ENCODE assay signal across 18 cellular contexts in genomic region chr7:151075662-151075971, GRCh38. TPM values are rescaled to one million over a fixed set of nuclear protein-coding genes. Genes with fewer than 3 reads are reported as not detected.
DNase-seq lines count a peak whose midpoint lies in the region; ATAC-seq and TF ChIP-seq lines count a peak whose summit lies in the region.
"Had no signal": no experiment of that assay in that cellular context is flagged by ENCODE, and none has a peak within 500 bp of the region (broad histone marks: within the 10 kb centered on the region; RNA-seq: fewer than 3 reads in every experiment).

No MANE protein-coding gene starts in this region.

- 92% methylated on average over 4 of the region's 7 CpGs; no CpG with 5 or more reads in 1 of the 2 experiments for whole genome bisulfite sequencing in IMR-90 (ENCODE audit: extremely low coverage in 2 of 2, insufficient read length in 1 of 2), 2 experiments
- WGBS in mammary epithelial cell (ENCODE audit: low coverage, missing lambda C conversion rate): 96% methylated on average over 4 of the region's 7 CpGs
- no CpG with 5 or more reads among the region's 7 CpGs for WGBS in neuronal stem cell (ENCODE audit: extremely low coverage in 2 of 2, insufficient read length in 2 of 2, insufficient replicate concordance in 1 of 2), 2 donors

- H3K27ac ChIP-seq in IMR-90 (ENCODE audit: insufficient read depth, low read length) (no peak overlapping the region), mammary epithelial cell (ENCODE audit: insufficient read depth, low read depth, low read length) (no peak overlapping the region), neuronal stem cell (replicated peaks; ENCODE audit: low read length) (no peak overlapping the region)
- H3K27ac ChIP-seq: KMS-11 had no signal

- DNase-seq in Caco-2: peak in 1 of 2 experiments; percentile 38
- no peak for DNase-seq in IMR-90
- DNase-seq in mammary epithelial cell: no peak
- DNase-seq in neuronal stem cell (ENCODE audit: low spot score): no peak
- DNase-seq in T-helper 2 cell treated with Interferon-gamma antibody and Interleukin-4, amounts not matched to agents 5 μg/mL and 100 μg/mL, for 36 hours (ENCODE audit: low spot score): no peak
- DNase-seq in GM03348 (ENCODE audit: low spot score): no peak
- DNase-seq: ACHN; C1 segment of cervical spinal cord; CD8-positive, alpha-beta memory T cell; DMS79 treated with DMSO at 0.1 percent for 48 hours; NCI-H1417; NCI-H187; NCI-H2107; NCI-H510A; NCI-H82 had no signal

- H4K5ac ChIP-seq in IMR-90 (ENCODE audit: low read depth, low read length): no peak overlapping the region

- intact Hi-C loops in Caco-2 (cut with micrococcal nuclease; ENCODE audit: unreplicated experiment) (no loop called here), IMR-90 (cut with micrococcal nuclease) (no loop called here), mammary epithelial cell (cut with micrococcal nuclease) (no loop called here)

- H3K4me1 ChIP-seq in Caco-2 (0 out of 2 replicates have a peak, but pooled peaks cover 5% of the 10 kb centered on the region), IMR-90 (ENCODE audit: control insufficient read depth, insufficient read depth, low read length) (peaks cover 8% of the 10 kb centered on the region), mammary epithelial cell (ENCODE audit: insufficient read depth, low read length) (peaks cover 11% of the 10 kb centered on the region), neuronal stem cell (ENCODE audit: control insufficient read depth in 2 of 2, insufficient read depth in 1 of 2, low read depth in 1 of 2, low read length in 2 of 2) (peaks cover 12 to 14% of the 10 kb centered on the region in 2 donors)

- no peaks in the 10 kb centered on the region for H3K9me3 Mint-ChIP-seq in Caco-2 (ENCODE audit: unreplicated experiment)
- no peaks in the 10 kb centered on the region for H3K9me3 Mint-ChIP-seq in T-helper 2 cell treated with Interferon-gamma antibody and Interleukin-4, amounts not matched to agents 5 μg/mL and 100 μg/mL, for 36 hours
- H3K9me3 Mint-ChIP-seq: CD8-positive, alpha-beta memory T cell had no signal

- TF ChIP-seq POLR2A in IMR-90 (IDR thresholded peaks at IDR 0.05; ENCODE audit: low read depth, low read length): no peak

- no peak overlapping the region for H3K4me3 ChIP-seq in Caco-2 (ENCODE audit: low read depth, low read length)
- no peak overlapping the region for H3K4me3 ChIP-seq in IMR-90 (ENCODE audit: insufficient read depth, low read depth, low read length)
- H3K4me3 ChIP-seq in mammary epithelial cell (replicated peaks in 1 of 3; ENCODE audit: insufficient read depth in 1 of 3, low read depth in 2 of 3, low read length in 3 of 3): no peak overlapping the region
- peak overlapping the region in 1 of 2 donors; percentile 32 for H3K4me3 ChIP-seq in neuronal stem cell (ENCODE audit: low read length in 2 of 2)

- H3K18ac ChIP-seq in IMR-90 (ENCODE audit: low read depth, low read length) (no peak overlapping the region), neuronal stem cell (ENCODE audit: low read length) (no peak overlapping the region)

- H3K36me3 Mint-ChIP-seq in Caco-2 (ENCODE audit: insufficient read depth, unreplicated experiment): peaks cover 93% of the 10 kb centered on the region
- peaks cover 21% of the 10 kb centered on the region for H3K36me3 Mint-ChIP-seq in T-helper 2 cell treated with Interferon-gamma antibody and Interleukin-4, amounts not matched to agents 5 μg/mL and 100 μg/mL, for 36 hours (ENCODE audit: low read depth)

- ATAC-seq in IMR-90 (ENCODE audit: low read depth): no peak
- ATAC-seq in HG02852 (IDR thresholded peaks at IDR 0.05; ENCODE audit: unreplicated experiment): no peak
- ATAC-seq: HepG2 had no signal

- H3K4me2 ChIP-seq in IMR-90 (ENCODE audit: low read depth, low read length): no peak overlapping the region
- H3K4me2 ChIP-seq in mammary epithelial cell (ENCODE audit: insufficient read depth, low read depth, low read length): no peak overlapping the region
- H3K4me2 ChIP-seq in neuronal stem cell (ENCODE audit: insufficient read depth, low read length, poor library complexity, severe bottlenecking): peak overlapping the region; percentile 11
- H3K4me2 ChIP-seq: KMS-11 had no signal

- H3K4ac ChIP-seq in IMR-90 (ENCODE audit: low read depth, low read length) (no peak overlapping the region), neuronal stem cell (ENCODE audit: low read length) (no peak overlapping the region)

- H3K56ac ChIP-seq in IMR-90 (ENCODE audit: extremely low read depth, insufficient read depth, low read length): no peak overlapping the region

- no peak overlapping the region for H3K4me3 Mint-ChIP-seq in Caco-2 (ENCODE audit: unreplicated experiment)
- H3K4me3 Mint-ChIP-seq in T-helper 2 cell treated with Interferon-gamma antibody and Interleukin-4, amounts not matched to agents 5 μg/mL and 100 μg/mL, for 36 hours: no peak overlapping the region

- no peak for TF ChIP-seq RAD21 in IMR-90 (IDR thresholded peaks at IDR 0.05; ENCODE audit: low read length)

- H2BK20ac ChIP-seq in IMR-90 (ENCODE audit: low read depth, low read length): no peak overlapping the region

- no peaks in the 10 kb centered on the region for H3K9me1 ChIP-seq in IMR-90 (ENCODE audit: insufficient read depth, low read length)

- H3K14ac ChIP-seq in IMR-90 (replicated peaks; ENCODE audit: low read depth, low read length) (no peak overlapping the region), neuronal stem cell (ENCODE audit: low read length) (no peak overlapping the region)

- in situ Hi-C loops in IMR-90 (cut with MboI; ENCODE audit: low sequenced_read_pairs): no loop called here
- in situ Hi-C loops in mammary epithelial cell (cut with MboI; ENCODE audit: low sequenced_read_pairs in 2 of 2): no loop called here

- H4K91ac ChIP-seq in IMR-90 (ENCODE audit: insufficient read depth, low read depth, low read length) (no peak overlapping the region), neuronal stem cell (ENCODE audit: low read depth, low read length, poor library complexity) (no peak overlapping the region)

- no peaks in the 10 kb centered on the region for H3K27me3 Mint-ChIP-seq in Caco-2 (ENCODE audit: insufficient read depth, unreplicated experiment)
- no peaks in the 10 kb centered on the region for H3K27me3 Mint-ChIP-seq in T-helper 2 cell treated with Interferon-gamma antibody and Interleukin-4, amounts not matched to agents 5 μg/mL and 100 μg/mL, for 36 hours (ENCODE audit: low read depth)

- no peak overlapping the region for H2BK5ac ChIP-seq in IMR-90 (ENCODE audit: low read depth, low read length, poor library complexity, severe bottlenecking)
- H2BK5ac ChIP-seq in neuronal stem cell (ENCODE audit: low read length): peak overlapping the region; percentile 53

- peak overlapping the region; percentile 37 for H2AK9ac ChIP-seq in IMR-90 (replicated peaks; ENCODE audit: low read depth, low read length, poor library complexity)

- H2AFZ ChIP-seq in IMR-90 (replicated peaks; ENCODE audit: low read length, poor library complexity) (no peak overlapping the region), mammary epithelial cell (ENCODE audit: low read depth, low read length) (no peak overlapping the region), neuronal stem cell (ENCODE audit: low read length) (no peak overlapping the region)

- H3K9ac ChIP-seq in IMR-90 (ENCODE audit: low read depth, low read length): no peak overlapping the region
- no peak overlapping the region for H3K9ac ChIP-seq in mammary epithelial cell (ENCODE audit: insufficient read depth, low read length)
- no peak overlapping the region for H3K9ac ChIP-seq in neuronal stem cell (ENCODE audit: low read depth, low read length, poor library complexity)
- H3K9ac ChIP-seq: KMS-11 had no signal

- H2BK120ac ChIP-seq in IMR-90 (ENCODE audit: low read depth, low read length) (no peak overlapping the region), neuronal stem cell (ENCODE audit: low read depth, low read length) (no peak overlapping the region)

- no peaks in the 10 kb centered on the region for H3K9me3 ChIP-seq in Caco-2
- no peaks in the 10 kb centered on the region for H3K9me3 ChIP-seq in IMR-90 (ENCODE audit: control insufficient read depth, insufficient read depth, low read length)
- H3K9me3 ChIP-seq in mammary epithelial cell (replicated peaks; ENCODE audit: insufficient read depth, low read length): no peaks in the 10 kb centered on the region
- peaks cover 0 to 3% of the 10 kb centered on the region in 2 donors for H3K9me3 ChIP-seq in neuronal stem cell (replicated peaks in 1 of 2; ENCODE audit: control insufficient read depth in 2 of 2, insufficient read depth in 1 of 2, low read depth in 1 of 2, low read length in 2 of 2)

- no peak for TF ChIP-seq CTCF in Caco-2 (IDR thresholded peaks at IDR 0.05; ENCODE audit: insufficient read depth in 1 of 2, low read depth in 1 of 2, low read length in 1 of 2, severe bottlenecking in 1 of 2, unreplicated experiment in 1 of 2)
- TF ChIP-seq CTCF in IMR-90 (conservative IDR thresholded peaks at IDR 0.05; ENCODE audit: low read depth, low read length): no peak
- no peak for TF ChIP-seq CTCF in mammary epithelial cell (conservative IDR thresholded peaks at IDR 0.05 in 1 of 2, IDR thresholded peaks at IDR 0.05 in 1 of 2; ENCODE audit: extremely low read depth in 1 of 2, insufficient read depth in 1 of 2, low read depth in 1 of 2, low read length in 2 of 2)

- BruUV-seq in Caco-2 (replicated peaks; lab: Mats Ljungman, UMichigan) (no TSS peak), IMR-90 (replicated peaks; lab: Mats Ljungman, UMichigan) (no TSS peak), mammary epithelial cell (replicated peaks; lab: Mats Ljungman, UMichigan) (TSS peak; percentile 33)

- no peaks in the 10 kb centered on the region for H3K27me3 ChIP-seq in Caco-2 (replicated peaks; ENCODE audit: control insufficient read depth, insufficient read depth, low read length)
- H3K27me3 ChIP-seq in IMR-90 (ENCODE audit: control insufficient read depth, insufficient read depth, low read length): no peaks in the 10 kb centered on the region
- H3K27me3 ChIP-seq in mammary epithelial cell (ENCODE audit: insufficient read depth, low read length): no peaks in the 10 kb centered on the region
- no peaks in the 10 kb centered on the region for H3K27me3 ChIP-seq in neuronal stem cell (ENCODE audit: control insufficient read depth in 3 of 3, insufficient read depth in 3 of 3, low read depth in 1 of 3, low read length in 3 of 3)

- POLR2A ChIA-PET in Caco-2 (lab: Charles Lee) (interaction anchor here (0.5 kb wide), 1 partner anchor 302 kb away, joined by 3 read pairs; no protein-coding TSS in a partner anchor), IMR-90 (lab: Charles Lee; ENCODE audit: unreplicated experiment) (no interaction called here)

- H3K79me2 ChIP-seq in mammary epithelial cell (ENCODE audit: insufficient read depth, low read length): peaks cover 25% of the 10 kb centered on the region

- H3K36me3 ChIP-seq in Caco-2 (ENCODE audit: control insufficient read depth, insufficient read depth, low read length): no peaks in the 10 kb centered on the region
- H3K36me3 ChIP-seq in IMR-90 (ENCODE audit: control insufficient read depth, insufficient read depth, low read length): peaks cover 66% of the 10 kb centered on the region
- peaks cover 7% of the 10 kb centered on the region for H3K36me3 ChIP-seq in mammary epithelial cell (ENCODE audit: insufficient read depth, low read length)
- peaks cover 36 to 86% of the 10 kb centered on the region in 2 donors for H3K36me3 ChIP-seq in neuronal stem cell (replicated peaks in 1 of 2; ENCODE audit: control insufficient read depth in 2 of 2, insufficient read depth in 2 of 2, low read length in 2 of 2)

- H3K4me1 Mint-ChIP-seq in Caco-2 (ENCODE audit: low read depth, unreplicated experiment): no peaks in the 10 kb centered on the region
- peaks cover 12% of the 10 kb centered on the region for H3K4me1 Mint-ChIP-seq in T-helper 2 cell treated with Interferon-gamma antibody and Interleukin-4, amounts not matched to agents 5 μg/mL and 100 μg/mL, for 36 hours (ENCODE audit: low read depth)

- H4K8ac ChIP-seq in IMR-90 (ENCODE audit: low read depth in 2 of 2, low read length in 2 of 2) (no peak overlapping the region), neuronal stem cell (ENCODE audit: low read depth, low read length) (no peak overlapping the region)

- H2AK5ac ChIP-seq in IMR-90 (ENCODE audit: low read depth, low read length): no peak overlapping the region
- H2AK5ac ChIP-seq in neuronal stem cell (ENCODE audit: low read depth, low read length): no peak overlapping the region

- peak overlapping the region; percentile 51 for H3K27ac Mint-ChIP-seq in Caco-2 (ENCODE audit: unreplicated experiment)
- H3K27ac Mint-ChIP-seq in T-helper 2 cell treated with Interferon-gamma antibody and Interleukin-4, amounts not matched to agents 5 μg/mL and 100 μg/mL, for 36 hours: no peak overlapping the region

- H2BK12ac ChIP-seq in neuronal stem cell (ENCODE audit: low read length): no peak overlapping the region

- H4K20me1 ChIP-seq in IMR-90 (ENCODE audit: insufficient read depth, low read length) (peaks cover 22% of the 10 kb centered on the region), mammary epithelial cell (ENCODE audit: insufficient read depth, low read length) (no peaks in the 10 kb centered on the region)

- no peak overlapping the region for H2BK15ac ChIP-seq in IMR-90 (ENCODE audit: low read depth, low read length)
- no peak overlapping the region for H2BK15ac ChIP-seq in neuronal stem cell (ENCODE audit: low read length)

- dilution Hi-C loops in IMR-90 (cut with HindIII; ENCODE audit: low sequenced_read_pairs, unreplicated experiment) (no loop called here), mammary epithelial cell (cut with HindIII; ENCODE audit: low sequenced_read_pairs) (no loop called here)

- H3K23ac ChIP-seq in IMR-90 (ENCODE audit: low read depth, low read length) (no peak overlapping the region), neuronal stem cell (ENCODE audit: low read depth, low read length, poor library complexity) (peak overlapping the region; percentile 89)

- H3K79me1 ChIP-seq in IMR-90 (ENCODE audit: low read depth in 1 of 2, low read length in 2 of 2) (peaks cover 13 to 60% of the 10 kb centered on the region in 2 experiments; a peak in 3 of 4 replicates), neuronal stem cell (ENCODE audit: low read depth, low read length) (peaks cover 12% of the 10 kb centered on the region)

- CTCF ChIA-PET in Caco-2 (lab: Charles Lee) (no interaction called here), IMR-90 (lab: Yijun Ruan, JAX) (no interaction called here), mammary epithelial cell (lab: Charles Lee; ENCODE audit: low non-redundant PET) (no interaction called here)

RNA-seq across cellular contexts. Expression of gene FASTK, which starts 5.0 kb away (rescaled TPM):
- total RNA-seq in Caco-2 (2022) (114 and 119 TPM in 2 replicates), IMR-90 (2012; rRNA removed) (41.9 and 53.8 TPM in 2 replicates), mammary epithelial cell (10 to 100 TPM; 49.7 to 68.8 TPM)
- polyA plus RNA-seq in IMR-90 (2012; rRNA removed) (115 and 127 TPM in 2 replicates), mammary epithelial cell (52.4 TPM)
- 99.0 and 130 TPM in 2 replicates for polyA plus RNA-seq in IMR-90 (2012; cell fraction: cytosol; rRNA removed)
- polyA plus RNA-seq in IMR-90 (2012; cell fraction: nucleus; rRNA removed; ENCODE audit: low replicate concordance): 430 and 1,164 TPM in 2 replicates
- polyA minus RNA-seq in mammary epithelial cell: 51.5 TPM
- 40.4 TPM for polyA plus RNA-seq in neuronal stem cell (2013, experiment 1 of 2)
- polyA plus RNA-seq in neuronal stem cell (2013, experiment 2 of 2): 40.8 TPM

RNA-seq across cellular contexts. Expression of gene TMUB1, which starts 7.7 kb away (rescaled TPM):
- total RNA-seq in Caco-2 (2022) (68.1 and 75.0 TPM in 2 replicates), IMR-90 (2012; rRNA removed) (6.8 and 7.8 TPM in 2 replicates), mammary epithelial cell (10 to 100 TPM; 16.8 to 38.1 TPM)
- polyA plus RNA-seq in IMR-90 (2012; rRNA removed) (29.8 and 38.3 TPM in 2 replicates), mammary epithelial cell (28.4 TPM)
- 24.3 and 48.1 TPM in 2 replicates for polyA plus RNA-seq in IMR-90 (2012; cell fraction: cytosol; rRNA removed)
- polyA plus RNA-seq in IMR-90 (2012; cell fraction: nucleus; rRNA removed; ENCODE audit: low replicate concordance): 34.7 and 60.3 TPM in 2 replicates
- polyA minus RNA-seq in mammary epithelial cell: 14.4 TPM
- polyA plus RNA-seq in neuronal stem cell (2013, experiment 1 of 2): 45.7 TPM
- polyA plus RNA-seq in neuronal stem cell (2013, experiment 2 of 2): 44.8 TPM

RNA-seq across cellular contexts. Expression of gene AGAP3, which starts 10.7 kb away (rescaled TPM):
- 70.2 and 76.6 TPM in 2 replicates for total RNA-seq in Caco-2 (2022)
- 33.3 and 35.3 TPM in 2 replicates for total RNA-seq in IMR-90 (2012; rRNA removed)
- polyA plus RNA-seq in IMR-90 (2012; rRNA removed): 93.9 and 99.5 TPM in 2 replicates
- 87.0 and 97.5 TPM in 2 replicates for polyA plus RNA-seq in IMR-90 (2012; cell fraction: cytosol; rRNA removed)
- 301 and 531 TPM in 2 replicates for polyA plus RNA-seq in IMR-90 (2012; cell fraction: nucleus; rRNA removed; ENCODE audit: low replicate concordance)
- 100 to 1,000 TPM; 118 to 163 TPM for total RNA-seq in mammary epithelial cell
- 91.6 TPM for polyA plus RNA-seq in mammary epithelial cell
- polyA minus RNA-seq in mammary epithelial cell: 114 TPM
- polyA plus RNA-seq in neuronal stem cell (2013, experiment 1 of 2): 45.7 TPM
- polyA plus RNA-seq in neuronal stem cell (2013, experiment 2 of 2): 45.5 TPM

RNA-seq across cellular contexts. Expression of gene SLC4A2, which starts 16.2 kb away (rescaled TPM):
- total RNA-seq in Caco-2 (2022) (249 and 255 TPM in 2 replicates), IMR-90 (2012; rRNA removed) (25.3 and 29.6 TPM in 2 replicates), mammary epithelial cell (100 to 1,000 TPM in 1 of 2 donors, 10 to 100 TPM in 1; 46.5 to 138 TPM)
- polyA plus RNA-seq in IMR-90 (2012; rRNA removed) (91.0 and 112 TPM in 2 replicates), mammary epithelial cell (57.9 TPM)
- 70.2 and 89.3 TPM in 2 replicates for polyA plus RNA-seq in IMR-90 (2012; cell fraction: cytosol; rRNA removed)
- polyA plus RNA-seq in IMR-90 (2012; cell fraction: nucleus; rRNA removed; ENCODE audit: low replicate concordance): 205 and 510 TPM in 2 replicates
- polyA minus RNA-seq in mammary epithelial cell: 150 TPM
- polyA plus RNA-seq in neuronal stem cell (2013, experiment 1 of 2): 47.2 TPM
- 44.5 TPM for polyA plus RNA-seq in neuronal stem cell (2013, experiment 2 of 2)

RNA-seq across cellular contexts. Expression of gene CDK5, which starts 17.9 kb away (rescaled TPM):
- total RNA-seq in Caco-2 (2022): 23.8 and 25.2 TPM in 2 replicates
- 22.4 and 24.7 TPM in 2 replicates for total RNA-seq in IMR-90 (2012; rRNA removed)
- polyA plus RNA-seq in IMR-90 (2012; rRNA removed): 34.8 and 45.6 TPM in 2 replicates
- 29.1 and 41.6 TPM in 2 replicates for polyA plus RNA-seq in IMR-90 (2012; cell fraction: cytosol; rRNA removed)
- 16.0 and 19.1 TPM in 2 replicates for polyA plus RNA-seq in IMR-90 (2012; cell fraction: nucleus; rRNA removed; ENCODE audit: low replicate concordance)
- 10 to 100 TPM; 12.3 to 18.1 TPM for total RNA-seq in mammary epithelial cell
- 26.1 TPM for polyA plus RNA-seq in mammary epithelial cell
- polyA minus RNA-seq in mammary epithelial cell: 31.3 TPM
- polyA plus RNA-seq in neuronal stem cell (2013, experiment 1 of 2): 14.1 TPM
- polyA plus RNA-seq in neuronal stem cell (2013, experiment 2 of 2): 13.9 TPM
